In genomic region chr4:87122252-87122651, GRCh38 we compare ENCODE assay signal across 12 cellular contexts.
DNase-seq lines count a peak whose midpoint lies in the region; TF ChIP-seq lines count a peak whose summit lies in the region.
"Had no signal": no experiment of that assay in that cellular context is flagged by ENCODE, and none has a peak within 500 bp of the region (broad histone marks: within the 10 kb centered on the region; RNA-seq: fewer than 3 reads in every experiment).

No MANE protein-coding gene starts in this region.

- TF ChIP-seq CTCF in fibroblast of pulmonary artery (IDR thresholded peaks at IDR 0.05; ENCODE audit: low read length, missing control alignments), result no peak

- no peak overlapping the region for H3K4me3 ChIP-seq in fibroblast of pulmonary artery (replicated peaks; ENCODE audit: low read depth, low read length)

- DNase-seq in DMS 273 treated with DMSO at 0.1 percent for 48 hours (lab: John Stamatoyannopoulos, UW) (peak; percentile 32), NCI-H510A treated with DMSO at 0.1 percent for 48 hours (lab: John Stamatoyannopoulos, UW) (peak; percentile 82), fibroblast of pulmonary artery (ENCODE audit: low read depth) (peak; percentile 27), renal cortical epithelial cell (ENCODE audit: low read depth) (peak; percentile 74), NCI-H524 treated with DMSO at 0.1 percent for 48 hours (lab: John Stamatoyannopoulos, UW) (no peak), NCI-H345 treated with DMSO at 0.1 percent for 48 hours (lab: John Stamatoyannopoulos, UW; ENCODE audit: unreplicated experiment) (no peak), NCI-H2196 treated with DMSO at 0.1 percent for 48 hours (lab: John Stamatoyannopoulos, UW; ENCODE audit: unreplicated experiment) (no peak)
- no peak for DNase-seq in activated CD8-positive, alpha-beta memory T cell treated with anti-CD3 and anti-CD28 coated beads, Interleukin-2, amount 50 U/mL, for 4 hours
- DNase-seq: activated T-cell treated with anti-CD3 and anti-CD28 coated beads for 4 hours, amniotic stem cell, Karpas-422, NCI-H526 had no signal

Comparison
In these comparisons a context has a peak if more than half of its experiments do, and no peak if none do; other contexts are left out.
1. DNase-seq: peak in DMS 273 treated with DMSO at 0.1 percent for 48 hours (single experiment), NCI-H510A treated with DMSO at 0.1 percent for 48 hours (single experiment), fibroblast of pulmonary artery (single experiment) and renal cortical epithelial cell (single experiment); none in NCI-H524 treated with DMSO at 0.1 percent for 48 hours (single experiment), activated CD8-positive, alpha-beta memory T cell treated with anti-CD3 and anti-CD28 coated beads, Interleukin-2, amount 50 U/mL, for 4 hours (single experiment), NCI-H345 treated with DMSO at 0.1 percent for 48 hours (single experiment) and NCI-H2196 treated with DMSO at 0.1 percent for 48 hours (single experiment).